16 cellular contexts compared by ENCODE assay signal in the genomic region with DNA sequence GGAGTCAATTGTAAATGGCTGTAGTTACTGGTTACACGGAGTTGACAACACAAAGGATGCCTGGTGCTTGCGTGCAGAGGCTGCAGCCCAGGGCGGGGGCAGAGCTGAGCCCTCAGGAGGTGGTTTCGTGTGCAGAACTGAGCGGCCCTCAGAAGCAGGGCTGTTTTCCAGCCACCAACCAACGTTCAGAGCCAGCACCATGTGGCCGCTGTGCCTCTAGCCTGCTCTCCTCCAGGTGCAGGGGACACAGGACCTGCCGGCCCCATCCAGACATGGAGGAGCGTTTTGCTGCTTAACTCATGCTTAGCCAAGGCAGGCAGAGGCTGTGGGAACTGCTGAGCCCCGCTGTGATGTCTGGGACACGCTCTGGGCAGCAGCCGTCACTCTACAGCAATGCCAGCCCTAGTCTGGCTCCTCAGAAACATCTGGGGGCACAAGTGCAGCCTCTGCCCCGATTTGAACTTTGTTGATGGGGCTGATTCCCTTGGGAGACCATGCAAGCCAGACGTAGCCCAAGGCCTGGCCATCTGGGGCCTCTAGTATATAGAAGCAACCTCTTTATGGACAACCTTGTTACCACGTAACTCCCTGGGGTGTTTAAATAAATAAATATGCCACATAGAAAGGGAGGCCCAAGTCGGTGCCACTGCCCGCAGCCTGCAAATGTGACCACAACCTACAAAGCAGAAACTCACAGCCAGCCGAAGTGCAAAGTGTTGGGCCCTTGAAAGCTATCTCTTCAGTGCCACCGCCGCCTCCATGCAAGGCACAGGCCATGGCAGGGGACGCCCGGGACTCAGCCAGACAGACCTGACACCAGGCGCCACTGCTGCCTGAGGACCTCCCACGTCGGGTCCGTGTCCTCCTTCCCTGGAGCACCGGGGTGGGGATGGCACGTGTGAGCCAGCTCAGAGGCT. TPM values are rescaled to one million over a fixed set of nuclear protein-coding genes. Genes with fewer than 3 reads are reported as not detected.
DNase-seq lines count a peak whose midpoint lies in the region; ATAC-seq, FAIRE-seq and TF ChIP-seq lines count a peak whose summit lies in the region.
"Had no signal": no experiment of that assay in that cellular context is flagged by ENCODE, and none has a peak within 500 bp of the region (broad histone marks: within the 10 kb centered on the region; RNA-seq: fewer than 3 reads in every experiment).

No MANE protein-coding gene starts in this region.

- TF ChIP-seq POLR2A in H1 (IDR thresholded peaks at IDR 0.05; ENCODE audit: control extremely low read depth in 1 of 2, low read depth in 2 of 2, low read length in 2 of 2), result no peak

- no peak overlapping the region for H2AFZ ChIP-seq in GM23338
- no peak overlapping the region for H2AFZ ChIP-seq in H1 (ENCODE audit: low read length)

- H3K23me2 ChIP-seq in H1 (ENCODE audit: low read depth, low read length), result peaks cover 30% of the 10 kb centered on the region; the same call in 1 of the 2 replicates

- H3K9me3 Mint-ChIP-seq in GM23338, result peaks cover 11% of the 10 kb centered on the region
- H3K9me3 Mint-ChIP-seq in nephron progenitor cell, result peaks cover 9% of the 10 kb centered on the region
- peaks cover 3 to 28% (median 5%) of the 10 kb centered on the region in 7 donors for H3K9me3 Mint-ChIP-seq in CD14-positive monocyte

- no peak overlapping the region for H3K23ac ChIP-seq in H1 (ENCODE audit: insufficient read length)

- no peak overlapping the region for H2BK15ac ChIP-seq in H1 (ENCODE audit: low read length)

- H3K4me1 Mint-ChIP-seq in GM23338, result no peaks in the 10 kb centered on the region
- H3K4me1 Mint-ChIP-seq in nephron progenitor cell, result peaks cover 25% of the 10 kb centered on the region
- H3K4me1 Mint-ChIP-seq in CD14-positive monocyte, result no peaks in the 10 kb centered on the region

- peak; percentile 45 for ATAC-seq in GM23338
- ATAC-seq: pancreas; stimulated activated effector memory CD8-positive, alpha-beta T cell treated with anti-CD3 and anti-CD28 coated beads, Interleukin-12 subunit alpha, Interleukin-12 subunit beta, amount 100 ng/mL, for 72 hours had no signal

- H3K79me2 ChIP-seq in GM23338 (replicated peaks; ENCODE audit: insufficient read depth) (no peaks in the 10 kb centered on the region), H1 (ENCODE audit: control insufficient read depth in 1 of 2, insufficient read depth in 2 of 2, low read length in 2 of 2) (no peaks in the 10 kb centered on the region)

- no peak overlapping the region for H4K5ac ChIP-seq in H1 (ENCODE audit: insufficient read length, low read depth, low read length)

- no peak overlapping the region for H3K4me3 Mint-ChIP-seq in GM23338
- no peak overlapping the region for H3K4me3 Mint-ChIP-seq in nephron progenitor cell
- no peak overlapping the region for H3K4me3 Mint-ChIP-seq in CD14-positive monocyte
- H3K4me3 Mint-ChIP-seq: CD4-positive, CD25-positive, alpha-beta regulatory T cell; stimulated activated effector memory CD8-positive, alpha-beta T cell treated with anti-CD3 and anti-CD28 coated beads, Interleukin-12 subunit alpha, Interleukin-12 subunit beta, amount 100 ng/mL, for 72 hours had no signal

- peaks cover 20% of the 10 kb centered on the region for H3K27me3 Mint-ChIP-seq in GM23338 (ENCODE audit: insufficient read depth, low read depth, poor library complexity)
- peaks cover 6% of the 10 kb centered on the region for H3K27me3 Mint-ChIP-seq in nephron progenitor cell (ENCODE audit: low read depth, poor library complexity)
- H3K27me3 Mint-ChIP-seq in CD14-positive monocyte (ENCODE audit: low read depth in 3 of 3), result peaks cover 0 to 3% (median 1%) of the 10 kb centered on the region in 3 donors
- H3K27me3 Mint-ChIP-seq: CD4-positive, CD25-positive, alpha-beta regulatory T cell had no signal

- H3K4me1 ChIP-seq in GM23338 (ENCODE audit: insufficient read depth) (no peaks in the 10 kb centered on the region), H1 (replicated peaks in 1 of 4; ENCODE audit: control insufficient read depth in 3 of 4, insufficient read depth in 4 of 4, low read length in 3 of 4) (no peaks in the 10 kb centered on the region; a peak in 1 of 7 replicates)
- H3K4me1 ChIP-seq: pancreas, spleen, tibial nerve had no signal

- H3K27me3 ChIP-seq in GM23338 (ENCODE audit: insufficient read depth), result no peaks in the 10 kb centered on the region
- H3K27me3 ChIP-seq in H1 (replicated peaks in 1 of 4; ENCODE audit: control insufficient read depth in 3 of 4, extremely low read depth in 1 of 4, insufficient read depth in 3 of 4, low read length in 3 of 4), result no peaks in the 10 kb centered on the region
- H3K27me3 ChIP-seq: pancreas, spleen, tibial nerve had no signal

- peaks cover 0 to 11% of the 10 kb centered on the region in 2 experiments; a peak in 2 of 4 replicates for H3K9me3 ChIP-seq in H1 (ENCODE audit: insufficient read depth in 2 of 2, low read depth in 1 of 2, low read length in 1 of 2)
- H3K9me3 ChIP-seq: pancreas, spleen, tibial nerve had no signal

- H4K8ac ChIP-seq in H1 (ENCODE audit: extremely low read depth, insufficient read depth, low read length), result peak overlapping the region; percentile 51; the same call in 1 of the 2 replicates

- CTCF ChIA-PET in H1 (lab: Charles Lee; ENCODE audit: partially characterized antibody), result interaction anchor here (0.6 to 1.4 kb wide), 5 partner anchors 17 to 532 kb away, joined by 3 read pairs; no protein-coding TSS in a partner anchor

- no peak for TF ChIP-seq CTCF in GM23338 (conservative IDR thresholded peaks at IDR 0.05; ENCODE audit: low read depth in 2 of 2)
- TF ChIP-seq CTCF in H1 (IDR thresholded peaks at IDR 0.05; ENCODE audit: control extremely low read depth in 1 of 3, insufficient read depth in 1 of 3, low read depth in 1 of 3, low read length in 3 of 3), result no peak
- TF ChIP-seq CTCF in nephron progenitor cell (IDR thresholded peaks at IDR 0.05), result no peak
- TF ChIP-seq CTCF in CD14-positive monocyte (IDR thresholded peaks at IDR 0.05), result no peak

- H3K4me2 ChIP-seq in GM23338 (no peak overlapping the region), H1 (ENCODE audit: insufficient read depth in 1 of 2, low read depth in 2 of 2, low read length in 2 of 2) (no peak overlapping the region)

- H3K36me3 Mint-ChIP-seq in GM23338 (ENCODE audit: low read depth) (peaks cover 23% of the 10 kb centered on the region), nephron progenitor cell (ENCODE audit: low read depth) (peaks cover 16% of the 10 kb centered on the region), CD14-positive monocyte (peaks cover 30 to 36% of the 10 kb centered on the region in 2 donors)

- no peak overlapping the region for H2BK12ac ChIP-seq in H1 (ENCODE audit: low read depth, low read length)

- H2BK20ac ChIP-seq in H1 (ENCODE audit: low read length), result no peak overlapping the region

- TF ChIP-seq EP300 in H1 (IDR thresholded peaks at IDR 0.05; ENCODE audit: borderline replicate concordance in 1 of 2, low read depth in 2 of 2, low read length in 2 of 2), result no peak

- H3K27ac ChIP-seq in GM23338 (ENCODE audit: low read depth) (no peak overlapping the region), H1 (ENCODE audit: low read depth, low read length) (no peak overlapping the region)
- H3K27ac ChIP-seq: pancreas, spleen, tibial nerve had no signal

- FAIRE-seq in H1 (lab: Jason Lieb, UNC), result no peak
- FAIRE-seq: pancreas had no signal

- DNase-seq in GM23338 (ENCODE audit: low spot score) (peak; percentile 2), NCI-H2107 (lab: John Stamatoyannopoulos, UW) (peak; percentile 73), H1 (ENCODE audit: low read depth in 1 of 2, low spot score in 2 of 2) (no peak), nephron progenitor cell (no peak), CD14-positive monocyte (ENCODE audit: low spot score) (no peak), NCI-H2029 (lab: John Stamatoyannopoulos, UW) (no peak)
- DNase-seq in activated CD8-positive, alpha-beta memory T cell treated with anti-CD3 and anti-CD28 coated beads, Interleukin-2, amount 50 U/mL, for 48 hours, result no peak
- DNase-seq: activated CD8-positive, alpha-beta memory T cell treated with anti-CD3 and anti-CD28 coated beads for 24 hours; CD4-positive, CD25-positive, alpha-beta regulatory T cell; cerebellar nuclear complex; spleen; T-helper 1 cell had no signal

- no peaks in the 10 kb centered on the region for H3F3A ChIP-seq in GM23338 (replicated peaks; ENCODE audit: low read depth)

- TF ChIP-seq RAD21 in H1 (IDR thresholded peaks at IDR 0.05 in 1 of 2, conservative IDR thresholded peaks at IDR 0.05 in 1 of 2; ENCODE audit: low read depth in 2 of 2, low read length in 2 of 2), result no peak

- H3K27ac Mint-ChIP-seq in GM23338 (0 out of 2 replicates have a peak overlapping the region, but pooled peaks have one; percentile 19), nephron progenitor cell (peak overlapping the region; percentile 26), CD14-positive monocyte (no peak overlapping the region)
- H3K27ac Mint-ChIP-seq: activated T-helper 2 cell treated with anti-CD3 and anti-CD28 coated beads, Interferon-gamma antibody, Interleukin-2, Interleukin-4, amounts not matched to agents 10 μg/mL and 5 μg/mL and 100 μg/mL, durations not matched to agents 14 hours and 24 hours and 36 hours; CD4-positive, CD25-positive, alpha-beta regulatory T cell; stimulated activated effector memory CD8-positive, alpha-beta T cell treated with anti-CD3 and anti-CD28 coated beads, Interleukin-12 subunit alpha, Interleukin-12 subunit beta, amount 100 ng/mL, for 72 hours had no signal

- H3K56ac ChIP-seq in H1 (replicated peaks; ENCODE audit: insufficient read length, low read depth, low read length), result no peak overlapping the region

- H3K79me1 ChIP-seq in H1 (ENCODE audit: low read depth, low read length), result no peaks in the 10 kb centered on the region; the same call in 1 of the 2 replicates

- no peak overlapping the region for H3K4ac ChIP-seq in H1 (replicated peaks; ENCODE audit: insufficient read length, low read depth, low read length)

- no peak overlapping the region for H2BK5ac ChIP-seq in H1 (ENCODE audit: low read depth, low read length)

- 86% methylated on average over 26 of the region's 28 CpGs; no CpG with 5 or more reads in 1 of the 2 experiments for WGBS in H1 (ENCODE audit: extremely low coverage in 1 of 2, insufficient coverage in 1 of 2, insufficient read length in 1 of 2, insufficient replicate concordance in 2 of 2, low coverage in 1 of 2, low lambda C conversion rate in 2 of 2, missing lambda C conversion rate in 1 of 2), 2 experiments

- H3K36me3 ChIP-seq in GM23338 (ENCODE audit: insufficient read depth) (no peaks in the 10 kb centered on the region), H1 (ENCODE audit: control insufficient read depth in 2 of 4, insufficient read depth in 4 of 4, low read length in 3 of 4) (peaks cover 6 to 22% (median 12%) of the 10 kb centered on the region in 4 experiments)

- no peak overlapping the region for H2BK120ac ChIP-seq in H1 (replicated peaks; ENCODE audit: low read depth, low read length)

- H3K18ac ChIP-seq in H1 (ENCODE audit: extremely low read depth, low read length), result no peak overlapping the region

- no peak overlapping the region for H2AK5ac ChIP-seq in H1 (ENCODE audit: low read depth, low read length)

- H3K4me3 ChIP-seq in GM23338 (no peak overlapping the region), H1 (ENCODE audit: extremely low read depth in 1 of 4, insufficient read depth in 2 of 4, low read depth in 3 of 4, low read length in 4 of 4) (no peak overlapping the region)
- H3K4me3 ChIP-seq: pancreas, spleen, tibial nerve had no signal

- no peak overlapping the region for H3K9ac ChIP-seq in H1 (replicated peaks in 1 of 4; ENCODE audit: extremely low read depth in 1 of 4, low read depth in 3 of 4, low read length in 3 of 4)

- intact Hi-C loops in CD14-positive monocyte (cut with micrococcal nuclease), result no loop called here

- H3K14ac ChIP-seq in H1 (ENCODE audit: insufficient read length), result no peak overlapping the region

- H4K20me1 ChIP-seq in GM23338 (replicated peaks; ENCODE audit: insufficient read depth), result no peaks in the 10 kb centered on the region; the same call in 1 of the 2 replicates
- peaks cover 8 to 21% of the 10 kb centered on the region in 2 experiments for H4K20me1 ChIP-seq in H1 (replicated peaks in 1 of 2; ENCODE audit: control insufficient read depth in 1 of 2, insufficient read depth in 2 of 2, low read length in 2 of 2)

- no peaks in the 10 kb centered on the region for H3K9me2 ChIP-seq in GM23338 (ENCODE audit: insufficient read depth)

- POLR2A ChIA-PET in H1 (lab: Charles Lee; ENCODE audit: partially characterized antibody), result interaction anchor here (0.6 to 1.4 kb wide), 2 partner anchors 39 to 482 kb away, joined by 3 to 4 read pairs; no protein-coding TSS in a partner anchor

- H4K91ac ChIP-seq in H1 (replicated peaks; ENCODE audit: insufficient read length, low read length), result no peak overlapping the region

RNA-seq across cellular contexts. Expression of a gene that starts 42.1 kb away (rescaled TPM):
- 7.3 and 9.0 TPM in 2 replicates for total RNA-seq in GM23338 (2014; rRNA removed; shearing (Covaris generic))
- polyA plus RNA-seq in GM23338 (2016; fragmentation: Nextera tagmentation; extraction: Ambion mirVana), result 10.0 and 11.9 TPM in 2 replicates
- 6.3 and 7.9 TPM in 2 replicates for total RNA-seq in H1 (2021; fragmentation: NEBNext Ultra II Directional; extraction: Animal tissue kit (Norgen Biotek cat#: 25700))
- 5.5 and 7.8 TPM in 2 replicates for polyA plus RNA-seq in H1 (2011; rRNA removed)
- 6.4 TPM for polyA plus RNA-seq in H1 (2011; cell fraction: cytosol; rRNA removed)
- polyA plus RNA-seq in H1 (2011; cell fraction: nucleus; rRNA removed), result 32.5 TPM
- polyA plus RNA-seq in H1 (2012, experiment 1 of 2), result 3.0 to 8.7 TPM (median 8.2 TPM) in 4 replicates
- 3.8 TPM for polyA plus RNA-seq in H1 (2012, experiment 2 of 2)
- 6.7 TPM for polyA plus RNA-seq in H1 (2013, experiment 1 of 2)
- polyA plus RNA-seq in H1 (2013, experiment 2 of 2), result 5.7 TPM
- polyA minus RNA-seq in H1 (2011; rRNA and poly(A)+ RNA removed), result 1.2 and 1.3 TPM in 2 replicates
- 3.6 TPM for polyA minus RNA-seq in H1 (2011; cell fraction: cytosol; rRNA and poly(A)+ RNA removed)
- 4.4 TPM for polyA minus RNA-seq in H1 (2011; cell fraction: nucleus; rRNA and poly(A)+ RNA removed)
- not detected for polyA plus RNA-seq in CD14-positive monocyte
- total RNA-seq: CD4-positive, CD25-positive, alpha-beta regulatory T cell had no signal
- polyA plus RNA-seq: CD4-positive, CD25-positive, alpha-beta regulatory T cell had no signal

Comparison
In these comparisons a context has a peak if more than half of its experiments do, and no peak if none do; other contexts are left out.
1. DNase-seq: peak in GM23338 (single experiment) and NCI-H2107 (single experiment); none in H1 (0 of 2), nephron progenitor cell (single experiment), CD14-positive monocyte (single experiment), NCI-H2029 (single experiment) and activated CD8-positive, alpha-beta memory T cell treated with anti-CD3 and anti-CD28 coated beads, Interleukin-2, amount 50 U/mL, for 48 hours (single experiment).
2. H3K27ac Mint-ChIP-seq: peak in GM23338 (single experiment) and nephron progenitor cell (single experiment); none in CD14-positive monocyte (0 of 7).